In genomic region chr5:24163091-24163490, GRCh38 we compare ENCODE assay signal across 20 cellular contexts.
A peak's percentile ranks its signal among the peaks of the same experiment; 100 is the strongest.
DNase-seq lines count a peak whose midpoint lies in the region; ATAC-seq, FAIRE-seq and TF ChIP-seq lines count a peak whose summit lies in the region.
"Had no signal": no experiment of that assay in that cellular context is flagged by ENCODE, and none has a peak within 500 bp of the region (broad histone marks: within the 10 kb centered on the region; RNA-seq: fewer than 3 reads in every experiment).

No MANE protein-coding gene starts in this region.

- TF ChIP-seq POLR2A in H54 (IDR thresholded peaks at IDR 0.05; ENCODE audit: low read depth, low read length) = no peak

- intact Hi-C loops in A673 (cut with micrococcal nuclease; ENCODE audit: unreplicated experiment) = no loop called here

- no peak for ATAC-seq in GM19328 (IDR thresholded peaks at IDR 0.05; ENCODE audit: unreplicated experiment)
- ATAC-seq in GM21423 (IDR thresholded peaks at IDR 0.05; ENCODE audit: unreplicated experiment) = no peak
- no peak for ATAC-seq in GM21619 (IDR thresholded peaks at IDR 0.05; ENCODE audit: unreplicated experiment)
- ATAC-seq: esophagus mucosa had no signal

- FAIRE-seq in H54 (lab: Jason Lieb, UNC) = peak; percentile 95

- in situ Hi-C loops in brain microvascular endothelial cell (cut with HindIII; ENCODE audit: low pct_ligation_motif_present, low sequenced_read_pairs) = no loop called here

- no peaks in the 10 kb centered on the region for H3K9me3 ChIP-seq in A673 (ENCODE audit: low read depth, low read length, poor library complexity, severe bottlenecking)
- H3K9me3 ChIP-seq: left ventricle myocardium inferior, neutrophil had no signal

- no peaks in the 10 kb centered on the region for H3K27me3 ChIP-seq in A673 (replicated peaks; ENCODE audit: insufficient read depth, low read depth, low read length, poor library complexity)
- no peaks in the 10 kb centered on the region for H3K27me3 ChIP-seq in brain microvascular endothelial cell (replicated peaks)
- H3K27me3 ChIP-seq: neutrophil, spleen had no signal

- POLR2A ChIA-PET in A673 (lab: Charles Lee; ENCODE audit: low non-redundant PET) (interaction anchor here (0.7 kb wide), 1 partner anchor 15 kb away, joined by 4 read pairs; no protein-coding TSS in a partner anchor), RWPE1 (lab: Yijun Ruan, JAX; ENCODE audit: low non-redundant PET) (no interaction called here)

- BruUV-seq in A673 (replicated peaks; lab: Mats Ljungman, UMichigan) = no TSS peak

- peak; percentile 90 for DNase-seq in A673 (ENCODE audit: low spot score)
- no peak for DNase-seq in H54 (ENCODE audit: insufficient read length, low spot score)
- DNase-seq in RWPE1 (ENCODE audit: low spot score) = peak; percentile 82
- peak; percentile 63 for DNase-seq in kidney glomerular epithelial cell (lab: John Stamatoyannopoulos, UW)
- DNase-seq in brain microvascular endothelial cell = no peak
- DNase-seq: activated gamma-delta T cell treated with Interleukin-2 at 50 U/mL for 16 hours, caudate nucleus, COR-L47, EL, left ventricle myocardium inferior, MM.1S, NCI-H146, SHP77, spleen had no signal

- TF ChIP-seq CTCF in A673 (conservative IDR thresholded peaks at IDR 0.05; ENCODE audit: low read depth, low read length) (no peak), RWPE1 (conservative IDR thresholded peaks at IDR 0.05; ENCODE audit: low read depth) (no peak), brain microvascular endothelial cell (IDR thresholded peaks at IDR 0.05; ENCODE audit: low read depth, low read length, missing control alignments) (no peak)

- CTCF ChIA-PET in A673 (lab: Charles Lee) = no interaction called here
- CTCF ChIA-PET in RWPE1 (lab: Yijun Ruan, JAX) = no interaction called here

- no peak overlapping the region for H3K4me3 ChIP-seq in A673 (ENCODE audit: low read depth, low read length, poor library complexity, severe bottlenecking)
- no peak overlapping the region for H3K4me3 ChIP-seq in brain microvascular endothelial cell (ENCODE audit: low read depth, low read length)
- H3K4me3 ChIP-seq: left ventricle myocardium inferior, spleen had no signal

- H3K36me3 ChIP-seq in A673 (ENCODE audit: insufficient read depth, low read length, poor library complexity, severe bottlenecking) (no peaks in the 10 kb centered on the region), brain microvascular endothelial cell (replicated peaks) (no peaks in the 10 kb centered on the region)
- H3K36me3 ChIP-seq: left ventricle myocardium inferior, neutrophil, spleen had no signal

- peak overlapping the region; percentile 62 for H3K27ac ChIP-seq in A673 (ENCODE audit: low read depth, low read length, poor library complexity, severe bottlenecking)
- H3K27ac ChIP-seq in RWPE1 = no peak overlapping the region
- H3K27ac ChIP-seq in brain microvascular endothelial cell = no peak overlapping the region
- H3K27ac ChIP-seq: left ventricle myocardium inferior, neutrophil, spleen, VCaP had no signal

- H3K4me1 ChIP-seq in A673 (ENCODE audit: insufficient read depth, low read length, poor library complexity, severe bottlenecking) = peaks cover 27% of the 10 kb centered on the region
- H3K4me1 ChIP-seq: left ventricle myocardium inferior, spleen had no signal

Comparison
In these comparisons a context has a peak if more than half of its experiments do, and no peak if none do; other contexts are left out.
1. DNase-seq: peak in A673 (single experiment), RWPE1 (single experiment) and kidney glomerular epithelial cell (single experiment); none in H54 (single experiment) and brain microvascular endothelial cell (single experiment).